ENCODE assay signal across 10 cellular contexts in genomic region chr15:83653639-83654378, GRCh38. TPM values are rescaled to one million over a fixed set of nuclear protein-coding genes. Genes with fewer than 3 reads are reported as not detected.
DNase-seq lines count a peak whose midpoint lies in the region; ATAC-seq, FAIRE-seq and TF ChIP-seq lines count a peak whose summit lies in the region.
"Had no signal": no experiment of that assay in that cellular context is flagged by ENCODE, and none has a peak within 500 bp of the region (broad histone marks: within the 10 kb centered on the region; RNA-seq: fewer than 3 reads in every experiment).

A gene with protein sequence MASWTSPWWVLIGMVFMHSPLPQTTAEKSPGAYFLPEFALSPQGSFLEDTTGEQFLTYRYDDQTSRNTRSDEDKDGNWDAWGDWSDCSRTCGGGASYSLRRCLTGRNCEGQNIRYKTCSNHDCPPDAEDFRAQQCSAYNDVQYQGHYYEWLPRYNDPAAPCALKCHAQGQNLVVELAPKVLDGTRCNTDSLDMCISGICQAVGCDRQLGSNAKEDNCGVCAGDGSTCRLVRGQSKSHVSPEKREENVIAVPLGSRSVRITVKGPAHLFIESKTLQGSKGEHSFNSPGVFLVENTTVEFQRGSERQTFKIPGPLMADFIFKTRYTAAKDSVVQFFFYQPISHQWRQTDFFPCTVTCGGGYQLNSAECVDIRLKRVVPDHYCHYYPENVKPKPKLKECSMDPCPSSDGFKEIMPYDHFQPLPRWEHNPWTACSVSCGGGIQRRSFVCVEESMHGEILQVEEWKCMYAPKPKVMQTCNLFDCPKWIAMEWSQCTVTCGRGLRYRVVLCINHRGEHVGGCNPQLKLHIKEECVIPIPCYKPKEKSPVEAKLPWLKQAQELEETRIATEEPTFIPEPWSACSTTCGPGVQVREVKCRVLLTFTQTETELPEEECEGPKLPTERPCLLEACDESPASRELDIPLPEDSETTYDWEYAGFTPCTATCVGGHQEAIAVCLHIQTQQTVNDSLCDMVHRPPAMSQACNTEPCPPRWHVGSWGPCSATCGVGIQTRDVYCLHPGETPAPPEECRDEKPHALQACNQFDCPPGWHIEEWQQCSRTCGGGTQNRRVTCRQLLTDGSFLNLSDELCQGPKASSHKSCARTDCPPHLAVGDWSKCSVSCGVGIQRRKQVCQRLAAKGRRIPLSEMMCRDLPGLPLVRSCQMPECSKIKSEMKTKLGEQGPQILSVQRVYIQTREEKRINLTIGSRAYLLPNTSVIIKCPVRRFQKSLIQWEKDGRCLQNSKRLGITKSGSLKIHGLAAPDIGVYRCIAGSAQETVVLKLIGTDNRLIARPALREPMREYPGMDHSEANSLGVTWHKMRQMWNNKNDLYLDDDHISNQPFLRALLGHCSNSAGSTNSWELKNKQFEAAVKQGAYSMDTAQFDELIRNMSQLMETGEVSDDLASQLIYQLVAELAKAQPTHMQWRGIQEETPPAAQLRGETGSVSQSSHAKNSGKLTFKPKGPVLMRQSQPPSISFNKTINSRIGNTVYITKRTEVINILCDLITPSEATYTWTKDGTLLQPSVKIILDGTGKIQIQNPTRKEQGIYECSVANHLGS (N-terminal part only) (plus strand): TSS chr15:83654123. CDS start chr15:83655762, 1,639 bp downstream.

- H3K36me3 ChIP-seq in BE2C, result no peaks in the 10 kb centered on the region
- peaks cover 0 to 17% (median 0%) of the 10 kb centered on the region in 9 donors for H3K36me3 ChIP-seq in heart right ventricle
- no peaks in the 10 kb centered on the region for H3K36me3 ChIP-seq in ovary

- WGBS in heart right ventricle, 2 donors, result 1% methylated on average over 85 to 105 of the region's 105 CpGs
- WGBS in ovary, 3 donors, result 1 to 13% (median 2%) methylated on average over 42 to 100 of the region's 105 CpGs

- TF ChIP-seq CTCF in BE2C (IDR thresholded peaks at IDR 0.05; ENCODE audit: low read depth, low read length) (no peak), heart right ventricle (IDR thresholded peaks at IDR 0.05) (peak in 3 of 9 donors; percentile 15 to 25 (median 24)), ovary (IDR thresholded peaks at IDR 0.05) (no peak)

- ATAC-seq in SK-N-SH treated with all-trans-retinoic acid at 6 μM for 48 hours, result peak; percentile 74
- peak; percentile 34 to 82 (median 64) for ATAC-seq in heart right ventricle

- H3K4me1 ChIP-seq in BE2C (peaks cover 3% of the 10 kb centered on the region), heart right ventricle (peaks cover 7 to 56% (median 20%) of the 10 kb centered on the region in 9 donors), ovary (ENCODE audit: insufficient read depth) (peaks cover 2% of the 10 kb centered on the region)

- H3K4me3 ChIP-seq in BE2C (ENCODE audit: low read depth, low read length) (no peak within 1 kb of the TSS), heart right ventricle (peak within 1 kb of the TSS; percentile 38 to 72 (median 60)), ovary (peak within 1 kb of the TSS; percentile 66)

- intact Hi-C loops in heart right ventricle (cut with DNase I) (loop anchor here in 3 of 10 donors (5.0 to 10.0 kb wide), 5 partner anchors 67 to 191 kb away; no protein-coding TSS in a partner anchor), ovary (cut with DNase I) (no loop called here)

- H3K27me3 ChIP-seq in BE2C (peaks cover 38% of the 10 kb centered on the region), heart right ventricle (peaks cover 0 to 36% (median 9%) of the 10 kb centered on the region in 7 donors), ovary (no peaks in the 10 kb centered on the region)

- TF ChIP-seq POLR2A in ovary (IDR thresholded peaks at IDR 0.05) (no peak), GM12892 (IDR thresholded peaks at IDR 0.05; ENCODE audit: low read depth, low read length) (no peak)

- DNase-seq in BE2C (peak; percentile 77), heart right ventricle (peak; percentile 80 to 90), ovary (peak; percentile 63 to 81 (median 76)), GM12892 (ENCODE audit: insufficient read length) (no peak), NCI-H2196 (lab: John Stamatoyannopoulos, UW; ENCODE audit: unreplicated experiment) (no peak)
- DNase-seq in activated effector memory CD4-positive, alpha-beta T cell treated with Interleukin-2 at 50 U/mL for 16 hours, result no peak
- DNase-seq in effector CD8-positive, alpha-beta T cell (lab: John Stamatoyannopoulos, UW), result no peak
- DNase-seq: NCI-H1694 had no signal

- FAIRE-seq in GM12892 (lab: Jason Lieb, UNC), result no peak
- FAIRE-seq: G401.6 had no signal

- H3K9me3 ChIP-seq in BE2C (0 out of 2 replicates have a peak, but pooled peaks cover 2% of the 10 kb centered on the region), heart right ventricle (peaks cover 0 to 4% (median 0%) of the 10 kb centered on the region in 11 donors), ovary (no peaks in the 10 kb centered on the region)

- TF ChIP-seq EP300 in ovary (IDR thresholded peaks at IDR 0.05), result no peak

- peak within 1 kb of the TSS; percentile 56 to 89 (median 85) for H3K27ac ChIP-seq in heart right ventricle
- no peak within 1 kb of the TSS for H3K27ac ChIP-seq in ovary

TF ChIP-seq in SK-N-SH treated with all-trans-retinoic acid at 6 μM for 48 hours, 23 proteins besides CTCF, POLR2A, EP300 and RAD21 (continues in another document):
- TF ChIP-seq PATZ1 (CRISPR knock-in tag; IDR thresholded peaks at IDR 0.05; ENCODE audit: borderline replicate concordance), result no peak
- TF ChIP-seq ARNTL (CRISPR knock-in tag; IDR thresholded peaks at IDR 0.05; ENCODE audit: borderline replicate concordance, low read depth), result no peak
- no peak for TF ChIP-seq RARB (CRISPR knock-in tag; IDR thresholded peaks at IDR 0.05)
- TF ChIP-seq ZFP30 (CRISPR knock-in tag; IDR thresholded peaks at IDR 0.05), result no peak
- TF ChIP-seq ZFP3 (CRISPR knock-in tag; IDR thresholded peaks at IDR 0.05), result no peak
- no peak for TF ChIP-seq TSHZ2 (CRISPR knock-in tag; IDR thresholded peaks at IDR 0.05)
- no peak for TF ChIP-seq SNAI2 (CRISPR knock-in tag; IDR thresholded peaks at IDR 0.05)
- no peak for TF ChIP-seq GLIS3 (CRISPR knock-in tag; IDR thresholded peaks at IDR 0.05)
- TF ChIP-seq CSDC2 (CRISPR knock-in tag; IDR thresholded peaks at IDR 0.05), result no peak
- TF ChIP-seq ZNF70 (CRISPR knock-in tag; IDR thresholded peaks at IDR 0.05), result no peak
- no peak for TF ChIP-seq PPARA (CRISPR knock-in tag; IDR thresholded peaks at IDR 0.05; ENCODE audit: borderline replicate concordance)
- TF ChIP-seq CREB5 (CRISPR knock-in tag; IDR thresholded peaks at IDR 0.05; ENCODE audit: low read depth), result no peak
- no peak for TF ChIP-seq ESRRG (CRISPR knock-in tag; IDR thresholded peaks at IDR 0.05)
- TF ChIP-seq ZNF565 (CRISPR knock-in tag; conservative IDR thresholded peaks at IDR 0.05; ENCODE audit: low read depth), result no peak

RNA-seq across cellular contexts. Expression of the gene that starts here (rescaled TPM):
- polyA plus RNA-seq in BE2C (2012; ENCODE audit: insufficient read depth, insufficient read length, low read depth), result 0.26 TPM
- total RNA-seq in heart right ventricle (10 to 100 TPM in 7 of 10 donors, 1 to 10 TPM in 3; 4.3 to 15.4 (median 11.3) TPM), ovary (1 to 10 TPM; 1.4 to 7.6 (median 3.7) TPM)
- polyA plus RNA-seq in heart right ventricle (1 to 10 TPM; 1.6 to 1.9 TPM), ovary (1 to 10 TPM in 1 of 2 donors, under 1 TPM in 1; 0.96 to 9.0 TPM)
- polyA plus RNA-seq in GM12892 (2012; ENCODE audit: missing spikeins), result 0.06 TPM

Comparison
In these comparisons a context has a peak if more than half of its experiments do, and no peak if none do; other contexts are left out.
1. DNase-seq: peak in BE2C (single experiment), heart right ventricle (2 of 2) and ovary (5 of 5); none in activated effector memory CD4-positive, alpha-beta T cell treated with Interleukin-2 at 50 U/mL for 16 hours (single experiment), GM12892 (single experiment), effector CD8-positive, alpha-beta T cell (single experiment) and NCI-H2196 (single experiment).
2. H3K27ac ChIP-seq: peak in heart right ventricle (10 of 10); none in ovary (0 of 2).